Comparison of ENCODE assay signal across 8 cellular contexts in the genomic region with DNA sequence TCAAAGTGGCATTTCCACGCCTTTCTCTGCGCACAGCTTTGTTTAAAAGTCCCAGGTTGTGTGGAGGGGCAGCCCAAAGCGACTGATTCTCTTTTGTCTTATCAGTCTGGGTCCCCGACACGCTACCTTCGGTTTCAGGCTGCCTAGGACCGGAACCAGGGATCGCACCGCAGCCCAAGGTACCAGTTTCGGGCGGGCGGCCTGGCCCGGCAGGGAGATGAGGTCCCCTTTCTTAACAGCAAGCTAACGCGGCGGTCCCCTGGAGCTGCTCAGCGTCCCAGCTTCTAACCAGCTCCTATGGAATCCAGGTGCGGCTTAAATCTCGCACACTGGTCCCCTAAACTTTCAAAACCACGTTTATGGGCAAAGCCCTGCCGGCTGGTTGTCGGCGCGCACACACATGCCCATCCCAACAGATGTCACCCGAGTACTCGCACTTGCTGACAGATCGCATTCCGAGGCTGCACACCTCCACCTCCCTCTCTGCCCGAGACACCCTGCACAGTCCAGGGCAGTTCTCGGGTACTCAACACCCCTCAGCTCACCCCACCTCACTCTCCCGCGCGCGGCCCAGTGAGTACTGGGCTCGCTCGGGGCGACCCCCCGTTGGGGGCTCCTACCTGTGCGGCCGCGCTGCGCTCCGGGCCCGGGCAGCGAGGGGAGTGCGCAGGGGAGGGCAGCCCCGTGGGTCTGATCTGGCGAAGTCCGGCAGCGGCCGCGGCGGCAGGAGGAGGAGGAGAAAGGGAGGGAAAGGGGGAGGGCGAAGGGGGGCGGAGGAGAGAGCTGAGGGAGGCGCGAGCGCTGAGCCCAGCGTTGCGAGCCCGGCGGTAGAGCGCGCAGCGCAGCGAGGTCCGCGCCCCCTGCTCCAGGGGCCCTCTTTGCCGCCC. TPM values are rescaled to one million over a fixed set of nuclear protein-coding genes. Genes with fewer than 3 reads are reported as not detected.
A peak's percentile ranks its signal among the peaks of the same experiment; 100 is the strongest.
DNase-seq lines count a peak whose midpoint lies in the region; TF ChIP-seq lines count a peak whose summit lies in the region.

A gene with protein sequence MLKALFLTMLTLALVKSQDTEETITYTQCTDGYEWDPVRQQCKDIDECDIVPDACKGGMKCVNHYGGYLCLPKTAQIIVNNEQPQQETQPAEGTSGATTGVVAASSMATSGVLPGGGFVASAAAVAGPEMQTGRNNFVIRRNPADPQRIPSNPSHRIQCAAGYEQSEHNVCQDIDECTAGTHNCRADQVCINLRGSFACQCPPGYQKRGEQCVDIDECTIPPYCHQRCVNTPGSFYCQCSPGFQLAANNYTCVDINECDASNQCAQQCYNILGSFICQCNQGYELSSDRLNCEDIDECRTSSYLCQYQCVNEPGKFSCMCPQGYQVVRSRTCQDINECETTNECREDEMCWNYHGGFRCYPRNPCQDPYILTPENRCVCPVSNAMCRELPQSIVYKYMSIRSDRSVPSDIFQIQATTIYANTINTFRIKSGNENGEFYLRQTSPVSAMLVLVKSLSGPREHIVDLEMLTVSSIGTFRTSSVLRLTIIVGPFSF (minus strand): TSS at position 692 of the 887 bp plus-strand sequence. CDS start 1,342 bp downstream, outside the sequence.

- no peaks in the 10 kb centered on the region for H3K9me2 ChIP-seq in GM23248 (ENCODE audit: insufficient read depth)

- peak within 1 kb of the TSS; percentile 86 for H3K4me2 ChIP-seq in GM23248 (ENCODE audit: unreplicated experiment)

- TF ChIP-seq CTCF in choroid plexus epithelial cell (conservative IDR thresholded peaks at IDR 0.05; ENCODE audit: low read depth, low read length) = no peak

- H4K20me1 ChIP-seq in GM23248 (ENCODE audit: insufficient read depth) = no peaks in the 10 kb centered on the region

- H3K27me3 ChIP-seq in GM23248 (replicated peaks; ENCODE audit: insufficient read depth) = 0 out of 2 replicates have a peak, but pooled peaks cover 7% of the 10 kb centered on the region

- DNase-seq in COR-L47 (lab: John Stamatoyannopoulos, UW) (peak; percentile 23), GM23248 (peak; percentile 79), NCI-H460 (ENCODE audit: extremely low read depth, low read depth) (peak; percentile 70), choroid plexus epithelial cell (ENCODE audit: low read depth) (peak; percentile 74), left kidney (ENCODE audit: low read depth, low spot score) (peak; percentile 94), stromal cell of bone marrow (ENCODE audit: low read depth) (peak; percentile 53), NCI-H2081 treated with DMSO at 0.1 percent for 48 hours (lab: John Stamatoyannopoulos, UW) (no peak), activated gamma-delta T cell (lab: John Stamatoyannopoulos, UW) (no peak)

- H3K9me3 ChIP-seq in GM23248 (ENCODE audit: low read depth) = no peaks in the 10 kb centered on the region

- in situ Hi-C loops in GM23248 (cut with MboI) = no loop called here

- H3K27ac ChIP-seq in GM23248 = no peak within 1 kb of the TSS

- H2AFZ ChIP-seq in GM23248 = peak within 1 kb of the TSS; percentile 83

- H3K4me1 ChIP-seq in GM23248 (ENCODE audit: insufficient read depth) = peaks cover 18% of the 10 kb centered on the region

- peaks cover 37% of the 10 kb centered on the region for H3K36me3 ChIP-seq in GM23248 (ENCODE audit: low read depth)

- 3 to 4% methylated on average over 49 to 66 of the region's 69 CpGs for WGBS in GM23248 (ENCODE audit: low coverage in 1 of 2, low lambda C conversion rate in 2 of 2, missing lambda C conversion rate in 2 of 2), 2 experiments

- peaks cover 45% of the 10 kb centered on the region for H3K79me2 ChIP-seq in GM23248 (ENCODE audit: insufficient read depth)

- H3K9ac ChIP-seq in GM23248 = peak within 1 kb of the TSS; percentile 80

- H3F3A ChIP-seq in GM23248 (ENCODE audit: insufficient read depth) = peaks cover 16% of the 10 kb centered on the region

- H3K4me3 ChIP-seq in GM23248 = peak within 1 kb of the TSS; percentile 97
- H3K4me3 ChIP-seq in choroid plexus epithelial cell (ENCODE audit: low read depth, low read length) = peak within 1 kb of the TSS; percentile 91

RNA-seq across cellular contexts. Expression of the gene that starts here (rescaled TPM):
- 1,343 and 1,498 TPM in 2 replicates for total RNA-seq in GM23248 (2014; rRNA removed; shearing (Covaris generic))
- polyA plus RNA-seq in GM23248 (2016; fragmentation: Nextera tagmentation; extraction: Ambion mirVana) = 1,133 and 1,145 TPM in 2 replicates
- 827 and 872 TPM in 2 replicates for total RNA-seq in NCI-H460 (2014; rRNA removed; shearing (Covaris generic))
- 643 and 894 TPM in 2 replicates for polyA plus RNA-seq in NCI-H460 (2014; cell fraction: nucleus; rRNA removed)

Comparison
In these comparisons a context has a peak if more than half of its experiments do, and no peak if none do; other contexts are left out.
1. DNase-seq: peak in COR-L47 (single experiment), GM23248 (single experiment), NCI-H460 (single experiment), choroid plexus epithelial cell (single experiment), left kidney (single experiment) and stromal cell of bone marrow (single experiment); none in NCI-H2081 treated with DMSO at 0.1 percent for 48 hours (single experiment) and activated gamma-delta T cell (single experiment).